Comparison of ENCODE assay signal across 1 cellular context in genomic region chr1:232591344-232591743, GRCh38.
TF ChIP-seq lines count a peak whose summit lies in the region.

No MANE protein-coding gene starts in this region.

TF ChIP-seq in HepG2, 621 proteins besides CTCF, POLR2A, EP300 and RAD21 (continued from another document):
- TF ChIP-seq KIAA2018 (CRISPR knock-in tag; IDR thresholded peaks at IDR 0.05; ENCODE audit: borderline replicate concordance) (no peak), SRSF9 (IDR thresholded peaks at IDR 0.05; ENCODE audit: borderline replicate concordance, insufficient read depth, low read depth, low read length, poor library complexity, severe bottlenecking) (no peak), ZNF263 (CRISPR knock-in tag; IDR thresholded peaks at IDR 0.05) (no peak), HNF4G (IDR thresholded peaks at IDR 0.05; ENCODE audit: borderline replicate concordance, low read depth, low read length) (no peak), HNF4G (CRISPR knock-in tag; IDR thresholded peaks at IDR 0.05; ENCODE audit: borderline replicate concordance, low read depth) (no peak), ZNF333 (CRISPR knock-in tag; IDR thresholded peaks at IDR 0.05; ENCODE audit: borderline replicate concordance) (no peak), ZNF496 (CRISPR knock-in tag; IDR thresholded peaks at IDR 0.05; ENCODE audit: insufficient replicate concordance) (no peak), ZNF224 (CRISPR knock-in tag; IDR thresholded peaks at IDR 0.05) (no peak), YEATS4 (CRISPR knock-in tag; IDR thresholded peaks at IDR 0.05; ENCODE audit: borderline replicate concordance) (no peak), ZNF607 (CRISPR knock-in tag; IDR thresholded peaks at IDR 0.05; ENCODE audit: borderline replicate concordance) (no peak), ZFY (CRISPR knock-in tag; IDR thresholded peaks at IDR 0.05) (no peak), ARID4A (CRISPR knock-in tag; IDR thresholded peaks at IDR 0.05; ENCODE audit: borderline replicate concordance) (no peak), ZNF3 (CRISPR knock-in tag; IDR thresholded peaks at IDR 0.05) (no peak), E2F1 (CRISPR knock-in tag; IDR thresholded peaks at IDR 0.05) (no peak), DMTF1 (CRISPR knock-in tag; IDR thresholded peaks at IDR 0.05) (no peak), ZSCAN12 (CRISPR knock-in tag; IDR thresholded peaks at IDR 0.05) (no peak)
TF ChIP-seq in HepG2: peak in this region for 0.
